Comparison of ENCODE assay signal across 1 cellular context in genomic region chr15:63041982-63042878, GRCh38.
TF ChIP-seq lines count a peak whose summit lies in the region.

Gene TPM1 (plus strand): TSS chr15:63042747. CDS start chr15:63042830, 83 bp downstream.

TF ChIP-seq in GM23338, 12 proteins besides CTCF, POLR2A, EP300 and RAD21 (continued from another document):
- TF ChIP-seq ZNF462 (CRISPR knock-in tag; IDR thresholded peaks at IDR 0.05) (no peak), EZH2 (IDR thresholded peaks at IDR 0.05; ENCODE audit: low read depth, unreplicated experiment) (no peak), POLR2AphosphoS5 (IDR thresholded peaks at IDR 0.05; ENCODE audit: low read depth) (peak; percentile 93)
